10 cellular contexts compared by ENCODE assay signal in genomic region chr6:141153563-141153962, GRCh38.
DNase-seq lines count a peak whose midpoint lies in the region; ATAC-seq and TF ChIP-seq lines count a peak whose summit lies in the region.
"Had no signal": no experiment of that assay in that cellular context is flagged by ENCODE, and none has a peak within 500 bp of the region (broad histone marks: within the 10 kb centered on the region; RNA-seq: fewer than 3 reads in every experiment).

No MANE protein-coding gene starts in this region.

- peak; percentile 3 for DNase-seq in COLO668 (lab: John Stamatoyannopoulos, UW; ENCODE audit: unreplicated experiment)
- no peak for DNase-seq in effector memory CD8-positive, alpha-beta T cell
- DNase-seq in HuH-7 (ENCODE audit: low spot score), result no peak
- no peak for DNase-seq in islet precursor cell
- no peak for DNase-seq in esophagus squamous epithelium (lab: John Stamatoyannopoulos, UW)
- DNase-seq: HCEC 1CT, NCI-H1105 treated with DMSO at 0.1 percent for 48 hours, PC-9 had no signal

- intact Hi-C loops in esophagus squamous epithelium (cut with DNase I), result no loop called here

- no peak overlapping the region for H3K27ac Mint-ChIP-seq in effector memory CD8-positive, alpha-beta T cell

- H3K4me1 ChIP-seq in KMS-11 (ENCODE audit: low read depth, poor library complexity, severe bottlenecking) (peaks cover 83% of the 10 kb centered on the region), esophagus squamous epithelium (no peaks in the 10 kb centered on the region)

- no peak overlapping the region for H3K4me3 Mint-ChIP-seq in effector memory CD8-positive, alpha-beta T cell

- H3K4me1 Mint-ChIP-seq in effector memory CD8-positive, alpha-beta T cell (ENCODE audit: low read depth in 2 of 2), result no peaks in the 10 kb centered on the region

- no peaks in the 10 kb centered on the region for H3K36me3 ChIP-seq in KMS-11 (ENCODE audit: insufficient read depth)
- H3K36me3 ChIP-seq in esophagus squamous epithelium, result no peaks in the 10 kb centered on the region

- H3K4me2 ChIP-seq in KMS-11, result peak overlapping the region; percentile 42
- H3K4me2 ChIP-seq: PC-9 had no signal

- TF ChIP-seq POLR2A in esophagus squamous epithelium (IDR thresholded peaks at IDR 0.05), result no peak

- no peak overlapping the region for H3K4me3 ChIP-seq in KMS-11 (IDR thresholded peaks at IDR 0.05; ENCODE audit: insufficient read depth, low read depth, low read length)
- no peak overlapping the region for H3K4me3 ChIP-seq in esophagus squamous epithelium
- H3K4me3 ChIP-seq: PC-9 had no signal

- H3K9me3 ChIP-seq in esophagus squamous epithelium, result no peaks in the 10 kb centered on the region

- no peaks in the 10 kb centered on the region for H3K9me3 Mint-ChIP-seq in effector memory CD8-positive, alpha-beta T cell

- peak overlapping the region; percentile 68; the same call in 1 of the 2 replicates for H2AFZ ChIP-seq in KMS-11 (ENCODE audit: low read depth)
- H2AFZ ChIP-seq: PC-9 had no signal

- no peaks in the 10 kb centered on the region for H3K36me3 Mint-ChIP-seq in effector memory CD8-positive, alpha-beta T cell (ENCODE audit: insufficient read depth)

- TF ChIP-seq CTCF in KMS-11 (conservative IDR thresholded peaks at IDR 0.05; ENCODE audit: low read depth, low read length), result no peak
- no peak for TF ChIP-seq CTCF in esophagus squamous epithelium (IDR thresholded peaks at IDR 0.05)

- H4K20me1 ChIP-seq in KMS-11 (ENCODE audit: insufficient read depth), result no peaks in the 10 kb centered on the region

- H3K27me3 ChIP-seq in KMS-11 (ENCODE audit: insufficient read depth, low read depth) (no peaks in the 10 kb centered on the region), esophagus squamous epithelium (no peaks in the 10 kb centered on the region)

- WGBS in esophagus squamous epithelium, 2 donors, result 48 to 58% methylated on average over 2 of the region's 2 CpGs

- no peaks in the 10 kb centered on the region for H3K79me2 ChIP-seq in KMS-11 (ENCODE audit: insufficient read depth, low read depth)

- H3K27me3 Mint-ChIP-seq in effector memory CD8-positive, alpha-beta T cell, result peaks cover 0 to 2% of the 10 kb centered on the region in 2 donors

- ATAC-seq in GM18519 (IDR thresholded peaks at IDR 0.05; ENCODE audit: low FRiP score, unreplicated experiment), result peak; percentile 78
- peak; percentile 55 for ATAC-seq in effector memory CD8-positive, alpha-beta T cell (replicated peaks)

- H3K9ac ChIP-seq in KMS-11, result peak overlapping the region; percentile 64

- H3K27ac ChIP-seq in KMS-11 (peak overlapping the region; percentile 97), esophagus squamous epithelium (no peak overlapping the region)
- H3K27ac ChIP-seq: PC-9 had no signal
